9 cellular contexts compared by ENCODE assay signal in genomic region chr17:42312285-42313130, GRCh38. TPM values are rescaled to one million over a fixed set of nuclear protein-coding genes. Genes with fewer than 3 reads are reported as not detected.
DNase-seq lines count a peak whose midpoint lies in the region; ATAC-seq and TF ChIP-seq lines count a peak whose summit lies in the region.
"Had no signal": no experiment of that assay in that cellular context is flagged by ENCODE, and none has a peak within 500 bp of the region (broad histone marks: within the 10 kb centered on the region; RNA-seq: fewer than 3 reads in every experiment).

No MANE protein-coding gene starts in this region.

- H3K36me3 ChIP-seq in neuronal stem cell (replicated peaks in 1 of 2; ENCODE audit: control insufficient read depth in 2 of 2, insufficient read depth in 2 of 2, low read length in 2 of 2): peaks cover 12 to 72% of the 10 kb centered on the region in 2 donors

- no peak overlapping the region for H2BK12ac ChIP-seq in neuronal stem cell (ENCODE audit: low read length)

- no peaks in the 10 kb centered on the region for H3K9me3 ChIP-seq in neuronal stem cell (replicated peaks in 1 of 2; ENCODE audit: control insufficient read depth in 2 of 2, insufficient read depth in 1 of 2, low read depth in 1 of 2, low read length in 2 of 2)

- H3K4me3 ChIP-seq in foreskin fibroblast (ENCODE audit: low read depth in 1 of 2, low read length in 2 of 2) (no peak overlapping the region), neuronal stem cell (ENCODE audit: low read length in 2 of 2) (no peak overlapping the region)

- no peak overlapping the region for H2BK5ac ChIP-seq in neuronal stem cell (ENCODE audit: low read length)

- peak overlapping the region; percentile 47 for H3K4me2 ChIP-seq in neuronal stem cell (ENCODE audit: insufficient read depth, low read length, poor library complexity, severe bottlenecking)

- H2AK5ac ChIP-seq in neuronal stem cell (ENCODE audit: low read depth, low read length): peak overlapping the region; percentile 88

- H3K23ac ChIP-seq in neuronal stem cell (ENCODE audit: low read depth, low read length, poor library complexity): peak overlapping the region; percentile 35

- H2BK120ac ChIP-seq in neuronal stem cell (ENCODE audit: low read depth, low read length): no peak overlapping the region

- H2BK15ac ChIP-seq in neuronal stem cell (ENCODE audit: low read length): no peak overlapping the region

- H4K8ac ChIP-seq in neuronal stem cell (ENCODE audit: low read depth, low read length): no peak overlapping the region

- H3K27ac ChIP-seq in neuronal stem cell (replicated peaks; ENCODE audit: low read length): no peak overlapping the region
- H3K27ac ChIP-seq: epithelial cell of prostate had no signal

- ATAC-seq in HG03439 (IDR thresholded peaks at IDR 0.05; ENCODE audit: unreplicated experiment): peak; percentile 47
- no peak for ATAC-seq in HG02852 (IDR thresholded peaks at IDR 0.05; ENCODE audit: unreplicated experiment)

- no peaks in the 10 kb centered on the region for H3K79me1 ChIP-seq in neuronal stem cell (ENCODE audit: low read depth, low read length)

- peak overlapping the region; percentile 80 for H3K9ac ChIP-seq in neuronal stem cell (ENCODE audit: low read depth, low read length, poor library complexity)

- H3K14ac ChIP-seq in neuronal stem cell (ENCODE audit: low read length): no peak overlapping the region

- peak; percentile 59 for TF ChIP-seq CTCF in foreskin fibroblast (IDR thresholded peaks at IDR 0.05; ENCODE audit: low read depth, low read length)

- H2AFZ ChIP-seq in neuronal stem cell (ENCODE audit: low read length): no peak overlapping the region

- WGBS in neuronal stem cell (ENCODE audit: extremely low coverage in 2 of 2, insufficient read length in 2 of 2, insufficient replicate concordance in 1 of 2), 2 donors: no CpG with 5 or more reads among the region's 54 CpGs

- peak overlapping the region; percentile 95 for H3K18ac ChIP-seq in neuronal stem cell (ENCODE audit: low read length)

- DNase-seq in DMS79 treated with DMSO at 0.1 percent for 48 hours (lab: John Stamatoyannopoulos, UW): peak; percentile 88
- peak; percentile 66 for DNase-seq in RPMI7951 (ENCODE audit: low read depth)
- peak; percentile 72 for DNase-seq in activated gamma-delta T cell treated with Interleukin-2 at 50 U/mL for 16 hours
- DNase-seq in foreskin fibroblast: peak; percentile 81 to 95
- DNase-seq in neuronal stem cell (ENCODE audit: low spot score): peak; percentile 70
- peak; percentile 82 for DNase-seq in superior temporal gyrus (ENCODE audit: extremely low spot score)

- H3K27me3 ChIP-seq in neuronal stem cell (ENCODE audit: control insufficient read depth in 3 of 3, insufficient read depth in 3 of 3, low read depth in 1 of 3, low read length in 3 of 3): no peaks in the 10 kb centered on the region

- peaks cover 16 to 21% of the 10 kb centered on the region in 2 donors for H3K4me1 ChIP-seq in neuronal stem cell (ENCODE audit: control insufficient read depth in 2 of 2, insufficient read depth in 1 of 2, low read depth in 1 of 2, low read length in 2 of 2)

- no peak overlapping the region for H3K4ac ChIP-seq in neuronal stem cell (ENCODE audit: low read length)

- no peak overlapping the region for H4K91ac ChIP-seq in neuronal stem cell (ENCODE audit: low read depth, low read length, poor library complexity)

RNA-seq across cellular contexts. Expression of gene STAT5A, which starts 24.2 kb away (rescaled TPM):
- 7.8 and 23.9 TPM in 2 replicates for total RNA-seq in RPMI7951 (2014; rRNA removed; shearing (Covaris generic))
- polyA plus RNA-seq in neuronal stem cell (2013, experiment 1 of 2): 1.8 TPM
- polyA plus RNA-seq in neuronal stem cell (2013, experiment 2 of 2): 1.7 TPM

RNA-seq across cellular contexts. Expression of gene STAT5B, which starts 36.3 kb away (rescaled TPM):
- total RNA-seq in RPMI7951 (2014; rRNA removed; shearing (Covaris generic)): 11.2 and 12.6 TPM in 2 replicates
- 38.6 TPM for polyA plus RNA-seq in neuronal stem cell (2013, experiment 1 of 2)
- polyA plus RNA-seq in neuronal stem cell (2013, experiment 2 of 2): 40.6 TPM
